12 cellular contexts compared by ENCODE assay signal in genomic region chr6:106883808-106884262, GRCh38.
DNase-seq lines count a peak whose midpoint lies in the region; ATAC-seq and TF ChIP-seq lines count a peak whose summit lies in the region.
"Had no signal": no experiment of that assay in that cellular context is flagged by ENCODE, and none has a peak within 500 bp of the region (broad histone marks: within the 10 kb centered on the region; RNA-seq: fewer than 3 reads in every experiment).

No MANE protein-coding gene starts in this region.

- H3K4me1 ChIP-seq in osteoblast (ENCODE audit: insufficient read depth, low read length): peaks cover 10% of the 10 kb centered on the region
- H3K4me1 ChIP-seq: ascending aorta, upper lobe of right lung had no signal

- no peaks in the 10 kb centered on the region for H4K20me1 ChIP-seq in osteoblast (ENCODE audit: insufficient read depth, low read length)

- no peak overlapping the region for H3K4me3 ChIP-seq in osteoblast (ENCODE audit: insufficient read depth, low read length)
- H3K4me3 ChIP-seq: ascending aorta, upper lobe of right lung had no signal

- no peaks in the 10 kb centered on the region for H3K36me3 ChIP-seq in osteoblast (ENCODE audit: insufficient read depth, low read length)
- H3K36me3 ChIP-seq: ascending aorta, upper lobe of right lung had no signal

- ATAC-seq in central memory CD8-positive, alpha-beta T cell (replicated peaks; ENCODE audit: extremely low read depth, poor library complexity, severe bottlenecking): peak; percentile 19
- ATAC-seq in stimulated activated naive CD8-positive, alpha-beta T cell treated with anti-CD3 and anti-CD28 coated beads, Interleukin-15, amount 100 ng/mL, for 72 hours: no peak
- ATAC-seq: upper lobe of right lung had no signal

- no peak overlapping the region for H3K4me3 Mint-ChIP-seq in central memory CD8-positive, alpha-beta T cell
- H3K4me3 Mint-ChIP-seq in stimulated activated naive CD8-positive, alpha-beta T cell treated with anti-CD3 and anti-CD28 coated beads, Interleukin-15, amount 100 ng/mL, for 72 hours: no peak overlapping the region
- H3K4me3 Mint-ChIP-seq: IgD-negative memory B cell had no signal

- H3K36me3 Mint-ChIP-seq in central memory CD8-positive, alpha-beta T cell (ENCODE audit: insufficient read depth): no peaks in the 10 kb centered on the region
- H3K36me3 Mint-ChIP-seq: IgD-negative memory B cell had no signal

- no peak overlapping the region for H3K27ac ChIP-seq in osteoblast (ENCODE audit: low read depth, low read length)
- H3K27ac ChIP-seq: ascending aorta, upper lobe of right lung had no signal

- H3K9me3 ChIP-seq in osteoblast (ENCODE audit: low read depth, low read length): no peaks in the 10 kb centered on the region
- H3K9me3 ChIP-seq: ascending aorta, upper lobe of right lung had no signal

- no peaks in the 10 kb centered on the region for H3K4me1 Mint-ChIP-seq in central memory CD8-positive, alpha-beta T cell
- no peaks in the 10 kb centered on the region for H3K4me1 Mint-ChIP-seq in stimulated activated naive CD8-positive, alpha-beta T cell treated with anti-CD3 and anti-CD28 coated beads, Interleukin-15, amount 100 ng/mL, for 72 hours

- DNase-seq in NCI-H510A treated with DMSO at 0.1 percent for 48 hours (lab: John Stamatoyannopoulos, UW) (peak; percentile 37), NCI-H510A (lab: John Stamatoyannopoulos, UW) (no peak), NCI-H774 (lab: John Stamatoyannopoulos, UW) (peak; percentile 15), osteoblast (ENCODE audit: insufficient read length, low spot score, missing footprints) (no peak), mucosa of gallbladder (ENCODE audit: low spot score) (no peak)
- no peak for DNase-seq in central memory CD8-positive, alpha-beta T cell (ENCODE audit: low spot score in 2 of 2)
- DNase-seq in stimulated activated naive CD8-positive, alpha-beta T cell treated with anti-CD3 and anti-CD28 coated beads, Interleukin-15, amount 100 ng/mL, for 72 hours: no peak
- DNase-seq in activated T-cell treated with anti-CD3 and anti-CD28 coated beads, Interleukin-2, amount 50 U/mL, for 48 hours: no peak
- DNase-seq: effector CD8-positive, alpha-beta T cell; upper lobe of right lung had no signal

- peak; percentile 8 for TF ChIP-seq CTCF in osteoblast (IDR thresholded peaks at IDR 0.05; ENCODE audit: extremely low read depth, low read depth, low read length)

- no peak overlapping the region for H3K27ac Mint-ChIP-seq in central memory CD8-positive, alpha-beta T cell (ENCODE audit: low read depth)
- H3K27ac Mint-ChIP-seq in stimulated activated naive CD8-positive, alpha-beta T cell treated with anti-CD3 and anti-CD28 coated beads, Interleukin-15, amount 100 ng/mL, for 72 hours: no peak overlapping the region
- H3K27ac Mint-ChIP-seq: IgD-negative memory B cell had no signal

- no peak overlapping the region for H3K4me2 ChIP-seq in osteoblast (ENCODE audit: insufficient read depth, low read length)

- H3K9me3 Mint-ChIP-seq in central memory CD8-positive, alpha-beta T cell: no peaks in the 10 kb centered on the region
- H3K9me3 Mint-ChIP-seq in stimulated activated naive CD8-positive, alpha-beta T cell treated with anti-CD3 and anti-CD28 coated beads, Interleukin-15, amount 100 ng/mL, for 72 hours: no peaks in the 10 kb centered on the region
- H3K9me3 Mint-ChIP-seq: IgD-negative memory B cell had no signal

- peaks cover 28% of the 10 kb centered on the region for H3K27me3 Mint-ChIP-seq in central memory CD8-positive, alpha-beta T cell
- peaks cover 34% of the 10 kb centered on the region for H3K27me3 Mint-ChIP-seq in stimulated activated naive CD8-positive, alpha-beta T cell treated with anti-CD3 and anti-CD28 coated beads, Interleukin-15, amount 100 ng/mL, for 72 hours
- H3K27me3 Mint-ChIP-seq: IgD-negative memory B cell had no signal

- H3K79me2 ChIP-seq in osteoblast (ENCODE audit: insufficient read depth, low read length): no peaks in the 10 kb centered on the region

- H3K27me3 ChIP-seq in osteoblast (ENCODE audit: insufficient read depth, low read length): no peaks in the 10 kb centered on the region
- H3K27me3 ChIP-seq: ascending aorta, upper lobe of right lung had no signal

- H2AFZ ChIP-seq in osteoblast (ENCODE audit: low read length): no peak overlapping the region

Comparison
In these comparisons a context has a peak if more than half of its experiments do, and no peak if none do; other contexts are left out.
1. DNase-seq: peak in NCI-H510A treated with DMSO at 0.1 percent for 48 hours (single experiment) and NCI-H774 (single experiment); none in NCI-H510A (single experiment), central memory CD8-positive, alpha-beta T cell (0 of 2), osteoblast (single experiment), stimulated activated naive CD8-positive, alpha-beta T cell treated with anti-CD3 and anti-CD28 coated beads, Interleukin-15, amount 100 ng/mL, for 72 hours (0 of 2), activated T-cell treated with anti-CD3 and anti-CD28 coated beads, Interleukin-2, amount 50 U/mL, for 48 hours (0 of 2) and mucosa of gallbladder (single experiment).